Comparison of ENCODE assay signal across 2 cellular contexts in the genomic region with DNA sequence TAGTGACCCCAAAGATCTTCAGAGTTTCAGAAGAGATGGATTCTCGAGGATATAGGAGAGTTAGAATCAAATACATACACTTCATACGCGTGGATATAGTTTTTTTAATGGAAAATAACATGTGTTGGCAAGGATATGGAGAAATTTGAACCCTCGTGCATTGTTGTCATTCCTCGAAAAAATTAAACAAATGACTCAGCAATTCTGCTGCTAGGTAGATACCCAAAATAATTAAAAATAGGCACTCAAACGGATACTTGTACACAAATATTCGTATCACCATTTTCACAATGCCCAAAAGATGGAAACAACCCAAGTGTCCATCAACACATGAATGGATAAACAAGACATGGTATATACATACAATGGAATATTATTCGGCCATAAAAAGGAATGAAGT.
TF ChIP-seq lines count a peak whose summit lies in the region.

No MANE protein-coding gene starts in this region.

TF ChIP-seq in A549, 52 proteins besides CTCF, POLR2A, EP300 and RAD21:
- TF ChIP-seq ZNF302 (CRISPR knock-in tag; IDR thresholded peaks at IDR 0.05) (no peak), NFE2L2 (conservative IDR thresholded peaks at IDR 0.05; ENCODE audit: low read length) (peak; percentile 89), CHD2 (IDR thresholded peaks at IDR 0.05; ENCODE audit: low read length, partially characterized antibody) (no peak), SMC3 (IDR thresholded peaks at IDR 0.05) (no peak), EHF (CRISPR knock-in tag; IDR thresholded peaks at IDR 0.05) (no peak), JUN (IDR thresholded peaks at IDR 0.05) (no peak), HOXA7 (CRISPR knock-in tag; IDR thresholded peaks at IDR 0.05) (no peak), ZSCAN20 (CRISPR knock-in tag; IDR thresholded peaks at IDR 0.05) (no peak), FOSL2 (IDR thresholded peaks at IDR 0.05) (no peak), FOSL2 (CRISPR knock-in tag; IDR thresholded peaks at IDR 0.05) (no peak), MAFK (IDR thresholded peaks at IDR 0.05; ENCODE audit: partially characterized antibody) (peak; percentile 94)
- TF ChIP-seq, protein P1, sequence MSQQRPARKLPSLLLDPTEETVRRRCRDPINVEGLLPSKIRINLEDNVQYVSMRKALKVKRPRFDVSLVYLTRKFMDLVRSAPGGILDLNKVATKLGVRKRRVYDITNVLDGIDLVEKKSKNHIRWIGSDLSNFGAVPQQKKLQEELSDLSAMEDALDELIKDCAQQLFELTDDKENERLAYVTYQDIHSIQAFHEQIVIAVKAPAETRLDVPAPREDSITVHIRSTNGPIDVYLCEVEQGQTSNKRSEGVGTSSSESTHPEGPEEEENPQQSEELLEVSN (IDR thresholded peaks at IDR 0.05; ENCODE audit: borderline replicate concordance, low read depth) = no peak
- TF ChIP-seq, protein P2, sequence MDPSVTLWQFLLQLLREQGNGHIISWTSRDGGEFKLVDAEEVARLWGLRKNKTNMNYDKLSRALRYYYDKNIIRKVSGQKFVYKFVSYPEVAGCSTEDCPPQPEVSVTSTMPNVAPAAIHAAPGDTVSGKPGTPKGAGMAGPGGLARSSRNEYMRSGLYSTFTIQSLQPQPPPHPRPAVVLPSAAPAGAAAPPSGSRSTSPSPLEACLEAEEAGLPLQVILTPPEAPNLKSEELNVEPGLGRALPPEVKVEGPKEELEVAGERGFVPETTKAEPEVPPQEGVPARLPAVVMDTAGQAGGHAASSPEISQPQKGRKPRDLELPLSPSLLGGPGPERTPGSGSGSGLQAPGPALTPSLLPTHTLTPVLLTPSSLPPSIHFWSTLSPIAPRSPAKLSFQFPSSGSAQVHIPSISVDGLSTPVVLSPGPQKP (IDR thresholded peaks at IDR 0.05; ENCODE audit: low read depth, low read length) = no peak
- TF ChIP-seq, protein P3, sequence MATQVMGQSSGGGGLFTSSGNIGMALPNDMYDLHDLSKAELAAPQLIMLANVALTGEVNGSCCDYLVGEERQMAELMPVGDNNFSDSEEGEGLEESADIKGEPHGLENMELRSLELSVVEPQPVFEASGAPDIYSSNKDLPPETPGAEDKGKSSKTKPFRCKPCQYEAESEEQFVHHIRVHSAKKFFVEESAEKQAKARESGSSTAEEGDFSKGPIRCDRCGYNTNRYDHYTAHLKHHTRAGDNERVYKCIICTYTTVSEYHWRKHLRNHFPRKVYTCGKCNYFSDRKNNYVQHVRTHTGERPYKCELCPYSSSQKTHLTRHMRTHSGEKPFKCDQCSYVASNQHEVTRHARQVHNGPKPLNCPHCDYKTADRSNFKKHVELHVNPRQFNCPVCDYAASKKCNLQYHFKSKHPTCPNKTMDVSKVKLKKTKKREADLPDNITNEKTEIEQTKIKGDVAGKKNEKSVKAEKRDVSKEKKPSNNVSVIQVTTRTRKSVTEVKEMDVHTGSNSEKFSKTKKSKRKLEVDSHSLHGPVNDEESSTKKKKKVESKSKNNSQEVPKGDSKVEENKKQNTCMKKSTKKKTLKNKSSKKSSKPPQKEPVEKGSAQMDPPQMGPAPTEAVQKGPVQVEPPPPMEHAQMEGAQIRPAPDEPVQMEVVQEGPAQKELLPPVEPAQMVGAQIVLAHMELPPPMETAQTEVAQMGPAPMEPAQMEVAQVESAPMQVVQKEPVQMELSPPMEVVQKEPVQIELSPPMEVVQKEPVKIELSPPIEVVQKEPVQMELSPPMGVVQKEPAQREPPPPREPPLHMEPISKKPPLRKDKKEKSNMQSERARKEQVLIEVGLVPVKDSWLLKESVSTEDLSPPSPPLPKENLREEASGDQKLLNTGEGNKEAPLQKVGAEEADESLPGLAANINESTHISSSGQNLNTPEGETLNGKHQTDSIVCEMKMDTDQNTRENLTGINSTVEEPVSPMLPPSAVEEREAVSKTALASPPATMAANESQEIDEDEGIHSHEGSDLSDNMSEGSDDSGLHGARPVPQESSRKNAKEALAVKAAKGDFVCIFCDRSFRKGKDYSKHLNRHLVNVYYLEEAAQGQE (IDR thresholded peaks at IDR 0.05) = no peak
TF ChIP-seq in A549: peak in this region for 2.

TF ChIP-seq in K562, 482 proteins besides CTCF, POLR2A, EP300 and RAD21 (continues in another document):
- TF ChIP-seq ZNF717 (CRISPR knock-in tag; IDR thresholded peaks at IDR 0.05) (no peak), EWSR1 (IDR thresholded peaks at IDR 0.05; ENCODE audit: borderline replicate concordance, low read depth, partially characterized antibody) (no peak), MAFG (tag; conservative IDR thresholded peaks at IDR 0.05) (peak; percentile 93), ILK (tag; IDR thresholded peaks at IDR 0.05; ENCODE audit: borderline replicate concordance, low read depth) (no peak), COPS2 (conservative IDR thresholded peaks at IDR 0.05) (no peak), ZNF445 (CRISPR knock-in tag; IDR thresholded peaks at IDR 0.05; ENCODE audit: low read depth) (no peak), NR3C1 (CRISPR knock-in tag; IDR thresholded peaks at IDR 0.05) (no peak), NFRKB (IDR thresholded peaks at IDR 0.05; ENCODE audit: low read depth) (no peak), MAFK (IDR thresholded peaks at IDR 0.05; ENCODE audit: low read length) (peak; percentile 78), C11orf30 (IDR thresholded peaks at IDR 0.05; ENCODE audit: low read depth) (peak; percentile 87), SMARCE1 (IDR thresholded peaks at IDR 0.05) (no peak), LARP7 (IDR thresholded peaks at IDR 0.05) (no peak), SMARCA4 (IDR thresholded peaks at IDR 0.05) (no peak), TAL1 (IDR thresholded peaks at IDR 0.05) (no peak), ZNF316 (IDR thresholded peaks at IDR 0.05) (peak; percentile 95), ZC3H11A (IDR thresholded peaks at IDR 0.05; ENCODE audit: low read depth, low read length) (no peak), ZNF644 (tag; IDR thresholded peaks at IDR 0.05; ENCODE audit: low read depth) (no peak), NR2F6 (CRISPR knock-in tag; IDR thresholded peaks at IDR 0.05) (no peak), ZNF696 (CRISPR knock-in tag; conservative IDR thresholded peaks at IDR 0.05) (no peak), SLC30A9 (CRISPR knock-in tag; IDR thresholded peaks at IDR 0.05) (no peak), NFE2L1 (tag; IDR thresholded peaks at IDR 0.05; ENCODE audit: borderline replicate concordance, low read depth) (peak; percentile 70), RBM34 (IDR thresholded peaks at IDR 0.05; ENCODE audit: borderline replicate concordance, insufficient read depth, low read length) (no peak), POLR3G (IDR thresholded peaks at IDR 0.05; ENCODE audit: extremely low read depth, insufficient read length, insufficient replicate concordance) (no peak), DPF2 (IDR thresholded peaks at IDR 0.05) (no peak), TAF7 (tag; IDR thresholded peaks at IDR 0.05) (no peak), BACH1 (tag; IDR thresholded peaks at IDR 0.05) (peak; percentile 61; the same call in 1 of the 2 replicates), CEBPG (CRISPR knock-in tag; IDR thresholded peaks at IDR 0.05) (no peak), CEBPG (tag; conservative IDR thresholded peaks at IDR 0.05 in 1 of 2, IDR thresholded peaks at IDR 0.05 in 1 of 2) (no peak), FOXK2 (conservative IDR thresholded peaks at IDR 0.05 in 1 of 2, IDR thresholded peaks at IDR 0.05 in 1 of 2; ENCODE audit: low read depth in 2 of 2) (no peak), STAG1 (CRISPR knock-in tag; IDR thresholded peaks at IDR 0.05; ENCODE audit: borderline replicate concordance) (no peak), NONO (IDR thresholded peaks at IDR 0.05; ENCODE audit: low read depth in 2 of 2, low read length in 1 of 2) (no peak), PHF20 (IDR thresholded peaks at IDR 0.05; ENCODE audit: partially characterized antibody) (no peak), HCFC1 (IDR thresholded peaks at IDR 0.05; ENCODE audit: low read depth, low read length) (no peak), MAFF (IDR thresholded peaks at IDR 0.05; ENCODE audit: low read length) (peak; percentile 81), CEBPB (tag; IDR thresholded peaks at IDR 0.05) (no peak), NFE2 (IDR thresholded peaks at IDR 0.05; ENCODE audit: low read depth) (peak; percentile 67)
- TF ChIP-seq, protein P4, sequence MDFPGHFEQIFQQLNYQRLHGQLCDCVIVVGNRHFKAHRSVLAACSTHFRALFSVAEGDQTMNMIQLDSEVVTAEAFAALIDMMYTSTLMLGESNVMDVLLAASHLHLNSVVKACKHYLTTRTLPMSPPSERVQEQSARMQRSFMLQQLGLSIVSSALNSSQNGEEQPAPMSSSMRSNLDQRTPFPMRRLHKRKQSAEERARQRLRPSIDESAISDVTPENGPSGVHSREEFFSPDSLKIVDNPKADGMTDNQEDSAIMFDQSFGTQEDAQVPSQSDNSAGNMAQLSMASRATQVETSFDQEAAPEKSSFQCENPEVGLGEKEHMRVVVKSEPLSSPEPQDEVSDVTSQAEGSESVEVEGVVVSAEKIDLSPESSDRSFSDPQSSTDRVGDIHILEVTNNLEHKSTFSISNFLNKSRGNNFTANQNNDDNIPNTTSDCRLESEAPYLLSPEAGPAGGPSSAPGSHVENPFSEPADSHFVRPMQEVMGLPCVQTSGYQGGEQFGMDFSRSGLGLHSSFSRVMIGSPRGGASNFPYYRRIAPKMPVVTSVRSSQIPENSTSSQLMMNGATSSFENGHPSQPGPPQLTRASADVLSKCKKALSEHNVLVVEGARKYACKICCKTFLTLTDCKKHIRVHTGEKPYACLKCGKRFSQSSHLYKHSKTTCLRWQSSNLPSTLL (IDR thresholded peaks at IDR 0.05) = no peak
- TF ChIP-seq, protein P5, sequence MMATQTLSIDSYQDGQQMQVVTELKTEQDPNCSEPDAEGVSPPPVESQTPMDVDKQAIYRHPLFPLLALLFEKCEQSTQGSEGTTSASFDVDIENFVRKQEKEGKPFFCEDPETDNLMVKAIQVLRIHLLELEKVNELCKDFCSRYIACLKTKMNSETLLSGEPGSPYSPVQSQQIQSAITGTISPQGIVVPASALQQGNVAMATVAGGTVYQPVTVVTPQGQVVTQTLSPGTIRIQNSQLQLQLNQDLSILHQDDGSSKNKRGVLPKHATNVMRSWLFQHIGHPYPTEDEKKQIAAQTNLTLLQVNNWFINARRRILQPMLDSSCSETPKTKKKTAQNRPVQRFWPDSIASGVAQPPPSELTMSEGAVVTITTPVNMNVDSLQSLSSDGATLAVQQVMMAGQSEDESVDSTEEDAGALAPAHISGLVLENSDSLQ (IDR thresholded peaks at IDR 0.05) = no peak
- TF ChIP-seq, protein P6, sequence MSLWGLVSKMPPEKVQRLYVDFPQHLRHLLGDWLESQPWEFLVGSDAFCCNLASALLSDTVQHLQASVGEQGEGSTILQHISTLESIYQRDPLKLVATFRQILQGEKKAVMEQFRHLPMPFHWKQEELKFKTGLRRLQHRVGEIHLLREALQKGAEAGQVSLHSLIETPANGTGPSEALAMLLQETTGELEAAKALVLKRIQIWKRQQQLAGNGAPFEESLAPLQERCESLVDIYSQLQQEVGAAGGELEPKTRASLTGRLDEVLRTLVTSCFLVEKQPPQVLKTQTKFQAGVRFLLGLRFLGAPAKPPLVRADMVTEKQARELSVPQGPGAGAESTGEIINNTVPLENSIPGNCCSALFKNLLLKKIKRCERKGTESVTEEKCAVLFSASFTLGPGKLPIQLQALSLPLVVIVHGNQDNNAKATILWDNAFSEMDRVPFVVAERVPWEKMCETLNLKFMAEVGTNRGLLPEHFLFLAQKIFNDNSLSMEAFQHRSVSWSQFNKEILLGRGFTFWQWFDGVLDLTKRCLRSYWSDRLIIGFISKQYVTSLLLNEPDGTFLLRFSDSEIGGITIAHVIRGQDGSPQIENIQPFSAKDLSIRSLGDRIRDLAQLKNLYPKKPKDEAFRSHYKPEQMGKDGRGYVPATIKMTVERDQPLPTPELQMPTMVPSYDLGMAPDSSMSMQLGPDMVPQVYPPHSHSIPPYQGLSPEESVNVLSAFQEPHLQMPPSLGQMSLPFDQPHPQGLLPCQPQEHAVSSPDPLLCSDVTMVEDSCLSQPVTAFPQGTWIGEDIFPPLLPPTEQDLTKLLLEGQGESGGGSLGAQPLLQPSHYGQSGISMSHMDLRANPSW (CRISPR knock-in tag; IDR thresholded peaks at IDR 0.05) = no peak
- TF ChIP-seq, protein P7, sequence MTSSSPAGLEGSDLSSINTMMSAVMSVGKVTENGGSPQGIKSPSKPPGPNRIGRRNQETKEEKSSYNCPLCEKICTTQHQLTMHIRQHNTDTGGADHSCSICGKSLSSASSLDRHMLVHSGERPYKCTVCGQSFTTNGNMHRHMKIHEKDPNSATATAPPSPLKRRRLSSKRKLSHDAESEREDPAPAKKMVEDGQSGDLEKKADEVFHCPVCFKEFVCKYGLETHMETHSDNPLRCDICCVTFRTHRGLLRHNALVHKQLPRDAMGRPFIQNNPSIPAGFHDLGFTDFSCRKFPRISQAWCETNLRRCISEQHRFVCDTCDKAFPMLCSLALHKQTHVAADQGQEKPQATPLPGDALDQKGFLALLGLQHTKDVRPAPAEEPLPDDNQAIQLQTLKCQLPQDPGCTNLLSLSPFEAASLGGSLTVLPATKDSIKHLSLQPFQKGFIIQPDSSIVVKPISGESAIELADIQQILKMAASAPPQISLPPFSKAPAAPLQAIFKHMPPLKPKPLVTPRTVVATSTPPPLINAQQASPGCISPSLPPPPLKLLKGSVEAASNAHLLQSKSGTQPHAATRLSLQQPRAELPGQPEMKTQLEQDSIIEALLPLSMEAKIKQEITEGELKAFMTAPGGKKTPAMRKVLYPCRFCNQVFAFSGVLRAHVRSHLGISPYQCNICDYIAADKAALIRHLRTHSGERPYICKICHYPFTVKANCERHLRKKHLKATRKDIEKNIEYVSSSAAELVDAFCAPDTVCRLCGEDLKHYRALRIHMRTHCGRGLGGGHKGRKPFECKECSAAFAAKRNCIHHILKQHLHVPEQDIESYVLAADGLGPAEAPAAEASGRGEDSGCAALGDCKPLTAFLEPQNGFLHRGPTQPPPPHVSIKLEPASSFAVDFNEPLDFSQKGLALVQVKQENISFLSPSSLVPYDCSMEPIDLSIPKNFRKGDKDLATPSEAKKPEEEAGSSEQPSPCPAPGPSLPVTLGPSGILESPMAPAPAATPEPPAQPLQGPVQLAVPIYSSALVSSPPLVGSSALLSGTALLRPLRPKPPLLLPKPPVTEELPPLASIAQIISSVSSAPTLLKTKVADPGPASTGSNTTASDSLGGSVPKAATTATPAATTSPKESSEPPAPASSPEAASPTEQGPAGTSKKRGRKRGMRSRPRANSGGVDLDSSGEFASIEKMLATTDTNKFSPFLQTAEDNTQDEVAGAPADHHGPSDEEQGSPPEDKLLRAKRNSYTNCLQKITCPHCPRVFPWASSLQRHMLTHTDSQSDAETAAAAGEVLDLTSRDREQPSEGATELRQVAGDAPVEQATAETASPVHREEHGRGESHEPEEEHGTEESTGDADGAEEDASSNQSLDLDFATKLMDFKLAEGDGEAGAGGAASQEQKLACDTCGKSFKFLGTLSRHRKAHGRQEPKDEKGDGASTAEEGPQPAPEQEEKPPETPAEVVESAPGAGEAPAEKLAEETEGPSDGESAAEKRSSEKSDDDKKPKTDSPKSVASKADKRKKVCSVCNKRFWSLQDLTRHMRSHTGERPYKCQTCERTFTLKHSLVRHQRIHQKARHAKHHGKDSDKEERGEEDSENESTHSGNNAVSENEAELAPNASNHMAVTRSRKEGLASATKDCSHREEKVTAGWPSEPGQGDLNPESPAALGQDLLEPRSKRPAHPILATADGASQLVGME (CRISPR knock-in tag; IDR thresholded peaks at IDR 0.05) = no peak
